ENCODE assay signal across 12 cellular contexts in genomic region chr11:114091791-114092397, GRCh38. TPM values are rescaled to one million over a fixed set of nuclear protein-coding genes. Genes with fewer than 3 reads are reported as not detected.
A peak's percentile ranks its signal among the peaks of the same experiment; 100 is the strongest.
DNase-seq lines count a peak whose midpoint lies in the region; ATAC-seq and TF ChIP-seq lines count a peak whose summit lies in the region.
"Had no signal": no experiment of that assay in that cellular context is flagged by ENCODE, and none has a peak within 500 bp of the region (broad histone marks: within the 10 kb centered on the region; RNA-seq: fewer than 3 reads in every experiment).

No MANE protein-coding gene starts in this region.

- H3K9me3 Mint-ChIP-seq in chondrocyte (ENCODE audit: low read depth) = no peaks in the 10 kb centered on the region
- no peaks in the 10 kb centered on the region for H3K9me3 Mint-ChIP-seq in stimulated activated effector memory CD8-positive, alpha-beta T cell treated with anti-CD3 and anti-CD28 coated beads, Interleukin-12 subunit alpha, Interleukin-12 subunit beta, amount 100 ng/mL, for 72 hours
- no peaks in the 10 kb centered on the region for H3K9me3 Mint-ChIP-seq in stimulated activated naive CD8-positive, alpha-beta T cell treated with anti-CD3 and anti-CD28 coated beads, Interleukin-15, amount 100 ng/mL, for 72 hours
- H3K9me3 Mint-ChIP-seq: H9 had no signal

- H3K36me3 ChIP-seq in H7 (replicated peaks; ENCODE audit: control insufficient read depth, insufficient read depth, low read length) (no peaks in the 10 kb centered on the region), lower lobe of right lung (peaks cover 48% of the 10 kb centered on the region)

- no peak for TF ChIP-seq CTCF in chondrocyte (IDR thresholded peaks at IDR 0.05)
- TF ChIP-seq CTCF in lower lobe of right lung (IDR thresholded peaks at IDR 0.05) = no peak

- H3K27me3 ChIP-seq in H7 (ENCODE audit: control insufficient read depth, insufficient read depth, low read length) (no peaks in the 10 kb centered on the region; the same call in 1 of the 2 replicates), lower lobe of right lung (ENCODE audit: low read depth) (no peaks in the 10 kb centered on the region)

- H3K27ac ChIP-seq in lower lobe of right lung = peak overlapping the region; percentile 58

- DNase-seq in H7 (peak; percentile 57), chondrocyte (ENCODE audit: low spot score) (no peak), lower lobe of right lung (no peak), T-helper 2 cell (no peak)
- no peak for DNase-seq in stimulated activated effector memory CD8-positive, alpha-beta T cell treated with anti-CD3 and anti-CD28 coated beads, Interleukin-12 subunit alpha, Interleukin-12 subunit beta, amount 100 ng/mL, for 72 hours (ENCODE audit: low spot score in 2 of 2)
- DNase-seq in stimulated activated CD4-positive, alpha-beta T cell treated with anti-CD3 and anti-CD28 coated beads, Interleukin-2, amount 100 ng/mL, for 24 hours = no peak
- no peak for DNase-seq in stimulated activated naive CD8-positive, alpha-beta T cell treated with anti-CD3 and anti-CD28 coated beads, Interleukin-15, amount 100 ng/mL, for 72 hours
- DNase-seq: amniotic stem cell, H9, Karpas-422, PC-3 had no signal

- no peaks in the 10 kb centered on the region for H3K9me3 ChIP-seq in lower lobe of right lung

- intact Hi-C loops in lower lobe of right lung (cut with DNase I) = no loop called here

- H3K27me3 Mint-ChIP-seq in chondrocyte (ENCODE audit: low read depth) = peaks cover 17% of the 10 kb centered on the region
- H3K27me3 Mint-ChIP-seq in stimulated activated naive CD8-positive, alpha-beta T cell treated with anti-CD3 and anti-CD28 coated beads, Interleukin-15, amount 100 ng/mL, for 72 hours = no peaks in the 10 kb centered on the region

- peaks cover 28% of the 10 kb centered on the region for H3K36me3 Mint-ChIP-seq in chondrocyte (ENCODE audit: low read depth)
- peaks cover 50% of the 10 kb centered on the region for H3K36me3 Mint-ChIP-seq in stimulated activated effector memory CD8-positive, alpha-beta T cell treated with anti-CD3 and anti-CD28 coated beads, Interleukin-12 subunit alpha, Interleukin-12 subunit beta, amount 100 ng/mL, for 72 hours

- H3K4me1 Mint-ChIP-seq in chondrocyte (ENCODE audit: low read depth) = peaks cover 63% of the 10 kb centered on the region
- peaks cover 78% of the 10 kb centered on the region for H3K4me1 Mint-ChIP-seq in stimulated activated effector memory CD8-positive, alpha-beta T cell treated with anti-CD3 and anti-CD28 coated beads, Interleukin-12 subunit alpha, Interleukin-12 subunit beta, amount 100 ng/mL, for 72 hours
- peaks cover 15% of the 10 kb centered on the region for H3K4me1 Mint-ChIP-seq in stimulated activated naive CD8-positive, alpha-beta T cell treated with anti-CD3 and anti-CD28 coated beads, Interleukin-15, amount 100 ng/mL, for 72 hours

- peaks cover 84% of the 10 kb centered on the region for H3K4me1 ChIP-seq in lower lobe of right lung

- ATAC-seq in lower lobe of right lung (peak in 1 of 2 donors; percentile 9), HG03196 (IDR thresholded peaks at IDR 0.05; ENCODE audit: unreplicated experiment) (no peak)
- no peak for ATAC-seq in stimulated activated effector memory CD8-positive, alpha-beta T cell treated with anti-CD3 and anti-CD28 coated beads, Interleukin-12 subunit alpha, Interleukin-12 subunit beta, amount 100 ng/mL, for 72 hours
- ATAC-seq in stimulated activated naive CD8-positive, alpha-beta T cell treated with anti-CD3 and anti-CD28 coated beads, Interleukin-15, amount 100 ng/mL, for 72 hours = no peak
- ATAC-seq: PC-3 had no signal

- H3K4me3 Mint-ChIP-seq in chondrocyte (ENCODE audit: unreplicated experiment) = no peak overlapping the region
- peak overlapping the region; percentile 60 for H3K4me3 Mint-ChIP-seq in stimulated activated effector memory CD8-positive, alpha-beta T cell treated with anti-CD3 and anti-CD28 coated beads, Interleukin-12 subunit alpha, Interleukin-12 subunit beta, amount 100 ng/mL, for 72 hours
- no peak overlapping the region for H3K4me3 Mint-ChIP-seq in stimulated activated naive CD8-positive, alpha-beta T cell treated with anti-CD3 and anti-CD28 coated beads, Interleukin-15, amount 100 ng/mL, for 72 hours
- H3K4me3 Mint-ChIP-seq: H9 had no signal

- H3K4me3 ChIP-seq in H7 (ENCODE audit: insufficient read depth, low read depth, low read length) (no peak overlapping the region), lower lobe of right lung (no peak overlapping the region)

- H3K27ac Mint-ChIP-seq in chondrocyte (ENCODE audit: unreplicated experiment) = peak overlapping the region; percentile 27
- H3K27ac Mint-ChIP-seq in stimulated activated effector memory CD8-positive, alpha-beta T cell treated with anti-CD3 and anti-CD28 coated beads, Interleukin-12 subunit alpha, Interleukin-12 subunit beta, amount 100 ng/mL, for 72 hours = peak overlapping the region; percentile 86
- no peak overlapping the region for H3K27ac Mint-ChIP-seq in stimulated activated naive CD8-positive, alpha-beta T cell treated with anti-CD3 and anti-CD28 coated beads, Interleukin-15, amount 100 ng/mL, for 72 hours

RNA-seq across cellular contexts. Expression of gene ZBTB16, which starts 32.4 kb away (rescaled TPM):
- total RNA-seq in H7 (2014; rRNA removed; shearing (Covaris generic)) = not detected in 2 replicates
- total RNA-seq in chondrocyte (18.5 to 22.0 TPM (median 21.9 TPM) in 3 replicates), lower lobe of right lung (171 TPM)
- total RNA-seq: H9, PC-3 had no signal

Comparison
In these comparisons a context has a peak if more than half of its experiments do, and no peak if none do; other contexts are left out.
1. H3K27ac Mint-ChIP-seq: peak in chondrocyte (single experiment) and stimulated activated effector memory CD8-positive, alpha-beta T cell treated with anti-CD3 and anti-CD28 coated beads, Interleukin-12 subunit alpha, Interleukin-12 subunit beta, amount 100 ng/mL, for 72 hours (single experiment); none in stimulated activated naive CD8-positive, alpha-beta T cell treated with anti-CD3 and anti-CD28 coated beads, Interleukin-15, amount 100 ng/mL, for 72 hours (0 of 2).
2. RNA of gene ZBTB16, which starts 32.4 kb away (total RNA-seq): 171 TPM in lower lobe of right lung (single experiment) and 18.5 to 22.0 TPM in chondrocyte; not detected in H7; every median in the first group is over 10 times any median in the second.